ENCODE assay signal across 8 cellular contexts in genomic region chr15:66388057-66388363, GRCh38. TPM values are rescaled to one million over a fixed set of nuclear protein-coding genes. Genes with fewer than 3 reads are reported as not detected.
A peak's percentile ranks its signal among the peaks of the same experiment; 100 is the strongest.
DNase-seq lines count a peak whose midpoint lies in the region; ATAC-seq and TF ChIP-seq lines count a peak whose summit lies in the region.

No MANE protein-coding gene starts in this region.

- no peaks in the 10 kb centered on the region for H3K36me3 ChIP-seq in CD4-positive, alpha-beta memory T cell (ENCODE audit: insufficient read depth, low read length)
- H3K36me3 ChIP-seq in OCI-LY1 (ENCODE audit: insufficient read depth, low read length) = peaks cover 10% of the 10 kb centered on the region
- H3K36me3 ChIP-seq in endodermal cell (ENCODE audit: control insufficient read depth, insufficient read depth, low read length) = peaks cover 21% of the 10 kb centered on the region
- H3K36me3 ChIP-seq in neutrophil = no peaks in the 10 kb centered on the region

- CTCF ChIA-PET in CD4-positive, alpha-beta memory T cell (lab: Charles Lee; ENCODE audit: partially characterized antibody) = interaction anchor here (0.8 to 6.6 kb wide), 9 partner anchors 14 to 116 kb away, joined by 3 to 119 read pairs (median 15); partner anchors contain the start of genes RPL4, SNAPC5 and ZWILCH

- H3F3A ChIP-seq in OCI-LY1 (ENCODE audit: insufficient read depth, low read length) = no peaks in the 10 kb centered on the region

- no peaks in the 10 kb centered on the region for H3K9me3 Mint-ChIP-seq in CD4-positive, alpha-beta memory T cell
- H3K9me3 Mint-ChIP-seq in endodermal cell = no peaks in the 10 kb centered on the region

- no peak; the same call in 1 of the 2 replicates for TF ChIP-seq CTCF in OCI-LY1 (IDR thresholded peaks at IDR 0.05; ENCODE audit: low read length)
- TF ChIP-seq CTCF in endodermal cell (conservative IDR thresholded peaks at IDR 0.05) = no peak
- no peak for TF ChIP-seq CTCF in neutrophil (IDR thresholded peaks at IDR 0.05)
- TF ChIP-seq CTCF in GM13976 (IDR thresholded peaks at IDR 0.05; ENCODE audit: borderline replicate concordance, control extremely low read depth, extremely low read depth, insufficient read depth, missing control alignments) = no peak

- H3K4me1 ChIP-seq in CD4-positive, alpha-beta memory T cell (ENCODE audit: insufficient read depth, low read length) = peaks cover 54% of the 10 kb centered on the region
- H3K4me1 ChIP-seq in OCI-LY1 (ENCODE audit: insufficient read depth, low read length, severe bottlenecking) (peaks cover 57% of the 10 kb centered on the region), endodermal cell (ENCODE audit: control insufficient read depth, insufficient read depth, low read length) (no peaks in the 10 kb centered on the region), neutrophil (ENCODE audit: control insufficient read depth in 1 of 2, insufficient read depth in 1 of 2, low read depth in 1 of 2, low read length in 1 of 2) (peaks cover 54 to 58% of the 10 kb centered on the region in 2 experiments)

- ATAC-seq in GM18861 (IDR thresholded peaks at IDR 0.05; ENCODE audit: unreplicated experiment) (no peak), HG02588 (IDR thresholded peaks at IDR 0.05; ENCODE audit: unreplicated experiment) (no peak)

- peak overlapping the region; percentile 90 to 98 (median 95) for H3K4me3 Mint-ChIP-seq in CD4-positive, alpha-beta memory T cell
- peak overlapping the region; percentile 79 for H3K4me3 Mint-ChIP-seq in endodermal cell

- in situ Hi-C loops in GM13976 (cut with MboI; ENCODE audit: low sequenced_read_pairs, unreplicated experiment) = loop anchor here (10.0 kb wide), 1 partner anchor 107 kb away; the partner anchor contains the start of gene SNAPC5

- peak overlapping the region; percentile 93 for H3K4me2 ChIP-seq in OCI-LY1 (ENCODE audit: low read length)

- peaks cover 7 to 10% of the 10 kb centered on the region in 2 donors for H3K36me3 Mint-ChIP-seq in CD4-positive, alpha-beta memory T cell
- H3K36me3 Mint-ChIP-seq in endodermal cell (ENCODE audit: low read depth) = peaks cover 23% of the 10 kb centered on the region

- intact Hi-C loops in CD4-positive, alpha-beta memory T cell (cut with micrococcal nuclease) = loop anchor here (5.0 kb wide), 2 partner anchors 39 to 96 kb away; partner anchors contain the start of gene DIS3L

- no peaks in the 10 kb centered on the region for H4K20me1 ChIP-seq in OCI-LY1 (ENCODE audit: insufficient read depth, low read length)

- POLR2A ChIA-PET in CD4-positive, alpha-beta memory T cell (lab: Charles Lee; ENCODE audit: partially characterized antibody) = interaction anchor here (0.6 to 9.0 kb wide), 14 partner anchors 8 to 503 kb away, joined by 3 to 119 read pairs (median 14); partner anchors contain the start of genes DIS3L, RPL4, SNAPC5 and TIPIN

- no peaks in the 10 kb centered on the region for H3K9me3 ChIP-seq in CD4-positive, alpha-beta memory T cell (ENCODE audit: control insufficient read depth in 1 of 2, low read length in 2 of 2)
- H3K9me3 ChIP-seq in OCI-LY1 (ENCODE audit: low read length) (no peaks in the 10 kb centered on the region), endodermal cell (ENCODE audit: control insufficient read depth, low read length) (no peaks in the 10 kb centered on the region), neutrophil (no peaks in the 10 kb centered on the region)

- H3K27ac Mint-ChIP-seq in CD4-positive, alpha-beta memory T cell = peak overlapping the region; percentile 78 to 95 (median 92)
- peak overlapping the region; percentile 90 for H3K27ac Mint-ChIP-seq in endodermal cell

- H2AFZ ChIP-seq in OCI-LY1 (ENCODE audit: low read length) = no peak overlapping the region

- DNase-seq in CD4-positive, alpha-beta memory T cell = no peak
- no peak for DNase-seq in endodermal cell
- no peak for DNase-seq in substantia nigra (lab: John Stamatoyannopoulos, UW)
- DNase-seq in GM13976 (ENCODE audit: low spot score) = no peak

- peaks cover 56% of the 10 kb centered on the region for H3K79me2 ChIP-seq in OCI-LY1 (ENCODE audit: insufficient read depth, low read length)

- no peaks in the 10 kb centered on the region for H3K27me3 Mint-ChIP-seq in CD4-positive, alpha-beta memory T cell
- H3K27me3 Mint-ChIP-seq in endodermal cell (ENCODE audit: insufficient read depth) = no peaks in the 10 kb centered on the region

- peak overlapping the region; percentile 71 to 96 for H3K4me3 ChIP-seq in CD4-positive, alpha-beta memory T cell (ENCODE audit: low read length in 2 of 2)
- H3K4me3 ChIP-seq in OCI-LY1 (ENCODE audit: low read depth, low read length, poor library complexity, severe bottlenecking) = peak overlapping the region; percentile 81
- H3K4me3 ChIP-seq in endodermal cell (ENCODE audit: low read length) = peak overlapping the region; percentile 83
- peak overlapping the region; percentile 84 to 88 for H3K4me3 ChIP-seq in neutrophil (ENCODE audit: low read depth in 1 of 2, low read length in 1 of 2)

- H3K9ac ChIP-seq in OCI-LY1 (ENCODE audit: low read length) (peak overlapping the region; percentile 75), endodermal cell (ENCODE audit: extremely low read depth, low read length, poor library complexity, severe bottlenecking) (peak overlapping the region; percentile 50)

- H3K27me3 ChIP-seq in CD4-positive, alpha-beta memory T cell (ENCODE audit: insufficient read depth, low read length) = no peaks in the 10 kb centered on the region
- H3K27me3 ChIP-seq in OCI-LY1 (ENCODE audit: insufficient read depth, low read length) (no peaks in the 10 kb centered on the region), endodermal cell (ENCODE audit: control insufficient read depth, insufficient read depth, low read length, poor library complexity, severe bottlenecking) (no peaks in the 10 kb centered on the region), neutrophil (no peaks in the 10 kb centered on the region)

- 23 to 50% methylated on average over 1 to 3 of the region's 3 CpGs for WGBS in endodermal cell (ENCODE audit: insufficient coverage in 1 of 2, insufficient read length in 1 of 2), 2 experiments

- no peaks in the 10 kb centered on the region for H3K9me2 ChIP-seq in OCI-LY1 (ENCODE audit: low read depth, low read length)

- H3K4me1 Mint-ChIP-seq in CD4-positive, alpha-beta memory T cell = peaks cover 47 to 71% (median 60%) of the 10 kb centered on the region in 4 donors
- peaks cover 21% of the 10 kb centered on the region for H3K4me1 Mint-ChIP-seq in endodermal cell

- H3K27ac ChIP-seq in CD4-positive, alpha-beta memory T cell (ENCODE audit: low read depth, low read length) = peak overlapping the region; percentile 83
- H3K27ac ChIP-seq in OCI-LY1 (ENCODE audit: low read depth, low read length, poor library complexity, severe bottlenecking) = peak overlapping the region; percentile 84
- no peak overlapping the region for H3K27ac ChIP-seq in endodermal cell (ENCODE audit: low read depth, low read length)
- H3K27ac ChIP-seq in neutrophil = peak overlapping the region; percentile 95
- H3K27ac ChIP-seq in substantia nigra (ENCODE audit: low read depth, low read length, poor library complexity, severe bottlenecking) = no peak overlapping the region

RNA-seq across cellular contexts. Expression of gene MAP2K1, which starts 1.3 kb away (rescaled TPM):
- total RNA-seq in CD4-positive, alpha-beta memory T cell = 10 to 100 TPM; 54.0 to 54.9 TPM
- polyA plus RNA-seq in CD4-positive, alpha-beta memory T cell = 10 to 100 TPM; 44.9 to 71.2 TPM
- 10 to 100 TPM; 73.7 to 81.2 TPM for total RNA-seq in endodermal cell
- polyA plus RNA-seq in endodermal cell (2013, experiment 1 of 2) = 50.6 TPM
- 49.3 TPM for polyA plus RNA-seq in endodermal cell (2013, experiment 2 of 2)

RNA-seq across cellular contexts. Expression of gene TIPIN, which starts 31.5 kb away (rescaled TPM):
- 1 to 10 TPM; 5.9 to 9.0 TPM for total RNA-seq in CD4-positive, alpha-beta memory T cell
- polyA plus RNA-seq in CD4-positive, alpha-beta memory T cell = 1 to 10 TPM; 5.0 to 6.9 TPM
- 10 to 100 TPM; 19.7 to 25.5 TPM for total RNA-seq in endodermal cell
- polyA plus RNA-seq in endodermal cell (2013, experiment 1 of 2) = 21.3 TPM
- 22.4 TPM for polyA plus RNA-seq in endodermal cell (2013, experiment 2 of 2)

Comparison
In these comparisons a context has a peak if more than half of its experiments do, and no peak if none do; other contexts are left out.
1. H3K27ac ChIP-seq: peak in CD4-positive, alpha-beta memory T cell (single experiment), OCI-LY1 (single experiment) and neutrophil (single experiment); none in endodermal cell (single experiment) and substantia nigra (single experiment).
2. Peak in every context shown above with its lines, with median percentiles within 50 percentile points of each other: H3K4me3 ChIP-seq.